ENCODE assay signal across 17 cellular contexts in the genomic region with DNA sequence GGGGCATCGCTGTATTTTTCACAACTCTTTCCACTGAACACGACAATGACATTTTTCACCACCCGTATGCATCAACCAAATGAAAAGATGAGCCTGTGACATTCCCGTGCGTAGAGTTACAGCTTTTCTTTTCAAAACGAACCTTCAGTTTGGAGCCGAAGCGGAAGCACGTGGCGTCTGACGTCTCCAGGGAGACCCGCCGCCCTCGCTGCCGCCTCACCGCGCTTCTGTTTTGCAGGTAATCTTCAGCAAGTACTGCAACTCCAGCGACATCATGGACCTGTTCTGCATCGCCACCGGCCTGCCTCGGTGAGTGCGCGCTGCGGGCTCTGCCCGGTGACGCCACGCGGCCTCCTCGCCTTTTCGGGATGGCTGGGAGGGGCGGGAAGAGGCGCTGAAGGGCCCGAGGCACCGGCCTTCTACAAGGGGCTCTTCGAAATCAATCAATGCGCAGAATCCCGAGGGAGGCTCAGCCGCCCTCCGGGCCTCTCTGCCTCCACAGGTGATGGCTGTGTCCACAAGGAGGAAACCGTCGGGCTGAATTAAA. TPM values are rescaled to one million over a fixed set of nuclear protein-coding genes. Genes with fewer than 3 reads are reported as not detected.
DNase-seq lines count a peak whose midpoint lies in the region; ATAC-seq and TF ChIP-seq lines count a peak whose summit lies in the region.
"Had no signal": no experiment of that assay in that cellular context is flagged by ENCODE, and none has a peak within 500 bp of the region (broad histone marks: within the 10 kb centered on the region; RNA-seq: fewer than 3 reads in every experiment).

No MANE protein-coding gene starts in this region.

- no peak overlapping the region for H2BK15ac ChIP-seq in neuronal stem cell (ENCODE audit: low read length)

- DNase-seq in activated naive CD4-positive, alpha-beta T cell treated with anti-CD3 and anti-CD28 coated beads, Interleukin-2, amount 10 ng/mL, durations not matched to agents 7 days and 5 days, result no peak
- no peak for DNase-seq in activated naive CD4-positive, alpha-beta T cell treated with anti-CD3 and anti-CD28 coated beads for 36 hours
- peak; percentile 45 for DNase-seq in RWPE2 (ENCODE audit: low spot score)
- no peak for DNase-seq in activated T-helper 1 cell treated with anti-CD3 and anti-CD28 coated beads, Interleukin-12 subunit alpha, Interleukin-12 subunit beta, Interleukin-2, Interleukin-4 antibody, amounts not matched to agents 30 ng/mL and 10 ng/mL and 1 ng/mL, durations not matched to agents 14 hours and 24 hours and 36 hours (ENCODE audit: low spot score)
- DNase-seq in neuronal stem cell (ENCODE audit: low spot score), result no peak
- DNase-seq in erythroblast (lab: John Stamatoyannopoulos, UW), result no peak
- no peak for DNase-seq in NCI-H345 treated with DMSO at 0.1 percent for 48 hours (lab: John Stamatoyannopoulos, UW; ENCODE audit: unreplicated experiment)
- no peak for DNase-seq in stimulated activated CD4-positive, alpha-beta T cell treated with anti-CD3 and anti-CD28 coated beads, Interleukin-4, amount 100 ng/mL, for 24 hours
- DNase-seq: DMS 273 treated with DMSO at 0.1 percent for 48 hours, KBM-7, NCI-H1105 treated with DMSO at 0.1 percent for 48 hours, NCI-H1694, NCI-H510A, NCI-H774, SHP77 had no signal

- TF ChIP-seq POLR2A in erythroblast (IDR thresholded peaks at IDR 0.05; ENCODE audit: low read length), result no peak

- peaks cover 50% of the 10 kb centered on the region for H3K4me1 Mint-ChIP-seq in activated naive CD4-positive, alpha-beta T cell treated with anti-CD3 and anti-CD28 coated beads, Interleukin-2, amount 10 ng/mL, durations not matched to agents 7 days and 5 days
- peaks cover 40% of the 10 kb centered on the region for H3K4me1 Mint-ChIP-seq in activated naive CD4-positive, alpha-beta T cell treated with anti-CD3 and anti-CD28 coated beads for 36 hours (ENCODE audit: low read depth)
- H3K4me1 Mint-ChIP-seq in activated T-helper 1 cell treated with anti-CD3 and anti-CD28 coated beads, Interleukin-12 subunit alpha, Interleukin-12 subunit beta, Interleukin-2, Interleukin-4 antibody, amounts not matched to agents 30 ng/mL and 10 ng/mL and 1 ng/mL, durations not matched to agents 14 hours and 24 hours and 36 hours (ENCODE audit: low read depth), result peaks cover 38% of the 10 kb centered on the region

- no peak overlapping the region for H3K9ac ChIP-seq in neuronal stem cell (ENCODE audit: low read depth, low read length, poor library complexity)
- H3K9ac ChIP-seq: BLaER1 treated with 17β-estradiol and CSF1 and Interleukin-3, amounts not matched to agents 10 nM and 100 nM had no signal

- H3K9me3 ChIP-seq in RWPE2 (ENCODE audit: severe bottlenecking) (no peaks in the 10 kb centered on the region), neuronal stem cell (replicated peaks in 1 of 2; ENCODE audit: control insufficient read depth in 2 of 2, insufficient read depth in 1 of 2, low read depth in 1 of 2, low read length in 2 of 2) (peaks cover 0 to 5% of the 10 kb centered on the region in 2 donors)
- H3K9me3 ChIP-seq: BLaER1 treated with 17β-estradiol and CSF1 and Interleukin-3, amounts not matched to agents 10 nM and 100 nM had no signal

- H4K91ac ChIP-seq in neuronal stem cell (ENCODE audit: low read depth, low read length, poor library complexity), result no peak overlapping the region

- peak overlapping the region; percentile 34 for H3K23ac ChIP-seq in neuronal stem cell (ENCODE audit: low read depth, low read length, poor library complexity)

- H3K4me3 ChIP-seq in RWPE2 (ENCODE audit: severe bottlenecking) (no peak overlapping the region), neuronal stem cell (ENCODE audit: low read length in 2 of 2) (no peak overlapping the region)
- H3K4me3 ChIP-seq: BLaER1 treated with 17β-estradiol and CSF1 and Interleukin-3, amounts not matched to agents 10 nM and 100 nM had no signal

- CTCF ChIA-PET in activated naive CD4-positive, alpha-beta T cell treated with anti-CD3 and anti-CD28 coated beads, Interleukin-2, amount 10 ng/mL, durations not matched to agents 7 days and 5 days (lab: Charles Lee), result no interaction called here
- CTCF ChIA-PET in activated naive CD4-positive, alpha-beta T cell treated with anti-CD3 and anti-CD28 coated beads for 36 hours (lab: Charles Lee), result no interaction called here

- peaks cover 2% of the 10 kb centered on the region for H3K79me1 ChIP-seq in neuronal stem cell (ENCODE audit: low read depth, low read length)

- H2BK12ac ChIP-seq in neuronal stem cell (ENCODE audit: low read length), result no peak overlapping the region

- peaks cover 18% of the 10 kb centered on the region for H3K27me3 Mint-ChIP-seq in activated naive CD4-positive, alpha-beta T cell treated with anti-CD3 and anti-CD28 coated beads, Interleukin-2, amount 10 ng/mL, durations not matched to agents 7 days and 5 days
- H3K27me3 Mint-ChIP-seq in activated naive CD4-positive, alpha-beta T cell treated with anti-CD3 and anti-CD28 coated beads for 36 hours (ENCODE audit: low read depth), result no peaks in the 10 kb centered on the region
- H3K27me3 Mint-ChIP-seq in activated T-helper 1 cell treated with anti-CD3 and anti-CD28 coated beads, Interleukin-12 subunit alpha, Interleukin-12 subunit beta, Interleukin-2, Interleukin-4 antibody, amounts not matched to agents 30 ng/mL and 10 ng/mL and 1 ng/mL, durations not matched to agents 14 hours and 24 hours and 36 hours (ENCODE audit: insufficient read depth), result no peaks in the 10 kb centered on the region

- H3K4me1 ChIP-seq in RWPE2 (ENCODE audit: insufficient read depth, poor library complexity, severe bottlenecking) (no peaks in the 10 kb centered on the region), neuronal stem cell (ENCODE audit: control insufficient read depth in 2 of 2, insufficient read depth in 1 of 2, low read depth in 1 of 2, low read length in 2 of 2) (no peaks in the 10 kb centered on the region)

- H3K27me3 ChIP-seq in RWPE2 (ENCODE audit: insufficient read depth, poor library complexity, severe bottlenecking), result no peaks in the 10 kb centered on the region
- no peaks in the 10 kb centered on the region for H3K27me3 ChIP-seq in neuronal stem cell (ENCODE audit: control insufficient read depth in 3 of 3, insufficient read depth in 3 of 3, low read depth in 1 of 3, low read length in 3 of 3)

- H3K36me3 ChIP-seq in RWPE2 (ENCODE audit: low read depth), result no peaks in the 10 kb centered on the region
- peaks cover 35 to 37% of the 10 kb centered on the region in 2 donors for H3K36me3 ChIP-seq in neuronal stem cell (replicated peaks in 1 of 2; ENCODE audit: control insufficient read depth in 2 of 2, insufficient read depth in 2 of 2, low read length in 2 of 2)
- H3K36me3 ChIP-seq: BLaER1 treated with 17β-estradiol and CSF1 and Interleukin-3, amounts not matched to agents 10 nM and 100 nM had no signal

- no peak overlapping the region for H2BK120ac ChIP-seq in neuronal stem cell (ENCODE audit: low read depth, low read length)

- H2AFZ ChIP-seq in neuronal stem cell (ENCODE audit: low read length), result no peak overlapping the region

- H2AK5ac ChIP-seq in neuronal stem cell (ENCODE audit: low read depth, low read length), result no peak overlapping the region

- H3K27ac Mint-ChIP-seq in activated naive CD4-positive, alpha-beta T cell treated with anti-CD3 and anti-CD28 coated beads, Interleukin-2, amount 10 ng/mL, durations not matched to agents 7 days and 5 days, result peak overlapping the region; percentile 55
- H3K27ac Mint-ChIP-seq in activated naive CD4-positive, alpha-beta T cell treated with anti-CD3 and anti-CD28 coated beads for 36 hours, result no peak overlapping the region
- H3K27ac Mint-ChIP-seq in activated T-helper 1 cell treated with anti-CD3 and anti-CD28 coated beads, Interleukin-12 subunit alpha, Interleukin-12 subunit beta, Interleukin-2, Interleukin-4 antibody, amounts not matched to agents 30 ng/mL and 10 ng/mL and 1 ng/mL, durations not matched to agents 14 hours and 24 hours and 36 hours, result peak overlapping the region; percentile 67

- H3K9me3 Mint-ChIP-seq in activated naive CD4-positive, alpha-beta T cell treated with anti-CD3 and anti-CD28 coated beads, Interleukin-2, amount 10 ng/mL, durations not matched to agents 7 days and 5 days, result no peaks in the 10 kb centered on the region
- no peaks in the 10 kb centered on the region for H3K9me3 Mint-ChIP-seq in activated naive CD4-positive, alpha-beta T cell treated with anti-CD3 and anti-CD28 coated beads for 36 hours
- no peaks in the 10 kb centered on the region for H3K9me3 Mint-ChIP-seq in activated T-helper 1 cell treated with anti-CD3 and anti-CD28 coated beads, Interleukin-12 subunit alpha, Interleukin-12 subunit beta, Interleukin-2, Interleukin-4 antibody, amounts not matched to agents 30 ng/mL and 10 ng/mL and 1 ng/mL, durations not matched to agents 14 hours and 24 hours and 36 hours

- ATAC-seq in RWPE2 (ENCODE audit: low read depth), result no peak
- ATAC-seq: HepG2 had no signal

- H4K8ac ChIP-seq in neuronal stem cell (ENCODE audit: low read depth, low read length), result no peak overlapping the region

- no peak overlapping the region for H3K4me3 Mint-ChIP-seq in activated naive CD4-positive, alpha-beta T cell treated with anti-CD3 and anti-CD28 coated beads, Interleukin-2, amount 10 ng/mL, durations not matched to agents 7 days and 5 days
- H3K4me3 Mint-ChIP-seq in activated naive CD4-positive, alpha-beta T cell treated with anti-CD3 and anti-CD28 coated beads for 36 hours, result no peak overlapping the region
- H3K4me3 Mint-ChIP-seq in activated T-helper 1 cell treated with anti-CD3 and anti-CD28 coated beads, Interleukin-12 subunit alpha, Interleukin-12 subunit beta, Interleukin-2, Interleukin-4 antibody, amounts not matched to agents 30 ng/mL and 10 ng/mL and 1 ng/mL, durations not matched to agents 14 hours and 24 hours and 36 hours, result no peak overlapping the region

- intact Hi-C loops in activated naive CD4-positive, alpha-beta T cell treated with anti-CD3 and anti-CD28 coated beads for 36 hours (cut with micrococcal nuclease), result loop anchor here (10.0 kb wide), 1 partner anchor 99 kb away; no protein-coding TSS in a partner anchor
- intact Hi-C loops in activated T-helper 1 cell treated with anti-CD3 and anti-CD28 coated beads, Interleukin-12 subunit alpha, Interleukin-12 subunit beta, Interleukin-2, Interleukin-4 antibody, amounts not matched to agents 30 ng/mL and 10 ng/mL and 1 ng/mL, durations not matched to agents 14 hours and 24 hours and 36 hours (cut with micrococcal nuclease), result loop anchor here (2.0 kb wide), 2 partner anchors 53 to 451 kb away; no protein-coding TSS in a partner anchor

- no peak overlapping the region for H3K14ac ChIP-seq in neuronal stem cell (ENCODE audit: low read length)

- H3K18ac ChIP-seq in neuronal stem cell (ENCODE audit: low read length), result no peak overlapping the region

- no peak overlapping the region for H3K4ac ChIP-seq in neuronal stem cell (ENCODE audit: low read length)

- H3K27ac ChIP-seq in RWPE2 (ENCODE audit: poor library complexity, severe bottlenecking) (no peak overlapping the region), neuronal stem cell (replicated peaks; ENCODE audit: low read length) (no peak overlapping the region)
- H3K27ac ChIP-seq: BLaER1 treated with 17β-estradiol and CSF1 and Interleukin-3, amounts not matched to agents 10 nM and 100 nM had no signal

- WGBS in neuronal stem cell (ENCODE audit: extremely low coverage in 2 of 2, insufficient read length in 2 of 2, insufficient replicate concordance in 1 of 2), 2 donors, result no CpG with 5 or more reads among the region's 41 CpGs

- H2BK5ac ChIP-seq in neuronal stem cell (ENCODE audit: low read length), result no peak overlapping the region

- H3K36me3 Mint-ChIP-seq in activated naive CD4-positive, alpha-beta T cell treated with anti-CD3 and anti-CD28 coated beads, Interleukin-2, amount 10 ng/mL, durations not matched to agents 7 days and 5 days, result no peaks in the 10 kb centered on the region
- H3K36me3 Mint-ChIP-seq in activated naive CD4-positive, alpha-beta T cell treated with anti-CD3 and anti-CD28 coated beads for 36 hours (ENCODE audit: low read depth), result peaks cover 1% of the 10 kb centered on the region
- H3K36me3 Mint-ChIP-seq in activated T-helper 1 cell treated with anti-CD3 and anti-CD28 coated beads, Interleukin-12 subunit alpha, Interleukin-12 subunit beta, Interleukin-2, Interleukin-4 antibody, amounts not matched to agents 30 ng/mL and 10 ng/mL and 1 ng/mL, durations not matched to agents 14 hours and 24 hours and 36 hours (ENCODE audit: low read depth), result no peaks in the 10 kb centered on the region

- TF ChIP-seq CTCF in RWPE2 (IDR thresholded peaks at IDR 0.05; ENCODE audit: poor library complexity, severe bottlenecking), result no peak

- no peak overlapping the region for H3K4me2 ChIP-seq in neuronal stem cell (ENCODE audit: insufficient read depth, low read length, poor library complexity, severe bottlenecking)

RNA-seq across cellular contexts. Expression of a gene that starts 32.6 kb away (rescaled TPM):
- 1 to 10 TPM; 6.3 to 7.4 TPM for total RNA-seq in activated naive CD4-positive, alpha-beta T cell treated with anti-CD3 and anti-CD28 coated beads for 36 hours
- 9.6 and 9.7 TPM in 2 replicates for total RNA-seq in activated T-helper 1 cell treated with anti-CD3 and anti-CD28 coated beads, Interleukin-12 subunit alpha, Interleukin-12 subunit beta, Interleukin-2, Interleukin-4 antibody, amounts not matched to agents 30 ng/mL and 10 ng/mL and 1 ng/mL, durations not matched to agents 14 hours and 24 hours and 36 hours
- polyA plus RNA-seq in neuronal stem cell (2013, experiment 1 of 2), result 44.9 TPM
- 45.6 TPM for polyA plus RNA-seq in neuronal stem cell (2013, experiment 2 of 2)
